In the genomic region with DNA sequence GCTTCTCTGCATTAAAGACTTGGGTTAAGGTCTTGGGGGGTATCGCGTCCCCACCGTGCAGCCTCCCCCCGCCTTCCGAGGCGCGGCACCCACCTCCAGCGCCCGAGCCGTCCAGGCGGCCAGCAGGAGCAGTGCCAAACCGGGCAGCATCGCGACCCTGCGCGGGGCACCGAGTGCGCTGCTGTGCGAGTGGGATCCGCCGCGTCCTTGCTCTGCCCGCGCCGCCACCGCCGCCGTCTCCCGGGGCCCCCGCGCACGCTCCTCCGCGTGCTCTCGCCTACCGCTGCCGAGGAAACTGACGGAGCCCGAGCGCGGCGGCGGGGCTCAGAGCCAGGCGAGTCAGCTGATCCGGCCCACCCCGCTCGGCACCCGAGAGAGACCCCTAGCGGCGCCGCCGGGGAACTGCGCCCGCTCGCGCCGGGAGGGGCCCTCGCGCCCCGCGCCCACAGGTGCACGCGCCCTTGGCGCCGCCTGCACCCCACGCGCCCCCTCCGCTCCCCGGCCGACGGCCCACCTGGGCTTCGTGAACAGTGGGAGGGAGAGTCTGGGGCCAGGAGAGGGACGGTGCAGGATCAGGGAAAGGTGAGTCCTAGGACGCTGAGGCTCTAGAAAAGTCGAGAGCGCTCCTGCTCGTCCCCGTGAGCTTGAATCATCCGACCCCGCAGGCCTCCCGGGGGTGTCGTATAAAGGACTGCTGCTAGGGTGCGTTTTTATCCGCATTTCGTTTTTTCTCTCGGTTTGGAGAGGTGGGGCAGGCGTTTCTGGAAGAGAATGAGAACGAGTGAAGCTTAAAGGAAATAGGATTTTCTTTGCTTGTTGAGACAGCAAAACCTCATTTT, we compare ENCODE assay signal across 8 cellular contexts. TPM values are rescaled to one million over a fixed set of nuclear protein-coding genes. Genes with fewer than 3 reads are reported as not detected.
A peak's percentile ranks its signal among the peaks of the same experiment; 100 is the strongest.
DNase-seq lines count a peak whose midpoint lies in the region; ATAC-seq and TF ChIP-seq lines count a peak whose summit lies in the region.

A gene (minus strand): TSS at position 300 of the 839 bp plus-strand sequence. CDS start 150 bp downstream, at position 150.

- H3K4me3 ChIP-seq in dorsolateral prefrontal cortex (peak within 1 kb of the TSS; percentile 62 to 98 (median 93)), lower leg skin (ENCODE audit: low read depth, poor library complexity, severe bottlenecking) (peak within 1 kb of the TSS; percentile 73)

- H3K36me3 Mint-ChIP-seq in activated CD4-positive, alpha-beta memory T cell treated with anti-CD3 and anti-CD28 coated beads for 36 hours = no peaks in the 10 kb centered on the region

- ATAC-seq in GM18873 (IDR thresholded peaks at IDR 0.05; ENCODE audit: low FRiP score, unreplicated experiment) (peak; percentile 69), HG03135 (IDR thresholded peaks at IDR 0.05; ENCODE audit: unreplicated experiment) (peak; percentile 78)

- H3K27me3 ChIP-seq in dorsolateral prefrontal cortex = no peaks in the 10 kb centered on the region

- H3K9me3 Mint-ChIP-seq in activated CD4-positive, alpha-beta memory T cell treated with anti-CD3 and anti-CD28 coated beads for 36 hours = no peaks in the 10 kb centered on the region

- DNase-seq in AG08395 (ENCODE audit: low spot score) = peak; percentile 95
- DNase-seq in NCI-H345 (lab: John Stamatoyannopoulos, UW) = peak; percentile 91
- peak; percentile 91 for DNase-seq in activated CD4-positive, alpha-beta memory T cell treated with anti-CD3 and anti-CD28 coated beads for 36 hours
- DNase-seq in dorsolateral prefrontal cortex = peak; percentile 67 to 90 (median 84)
- DNase-seq in lower leg skin (ENCODE audit: low spot score in 2 of 2) = peak; percentile 76 to 97
- DNase-seq in stimulated activated CD4-positive, alpha-beta T cell treated with anti-CD3 and anti-CD28 coated beads, Interleukin-4, amount 100 ng/mL, for 4 hours = peak; percentile 84 to 91

- H3K27ac ChIP-seq in dorsolateral prefrontal cortex = peak within 1 kb of the TSS; percentile 89 to 99 (median 97)

- H3K4me3 Mint-ChIP-seq in activated CD4-positive, alpha-beta memory T cell treated with anti-CD3 and anti-CD28 coated beads for 36 hours = peak within 1 kb of the TSS; percentile 88

- 1% methylated on average over 26 to 50 of the region's 88 CpGs for WGBS in lower leg skin, 2 donors

- peaks cover 15% of the 10 kb centered on the region for H3K4me1 Mint-ChIP-seq in activated CD4-positive, alpha-beta memory T cell treated with anti-CD3 and anti-CD28 coated beads for 36 hours (ENCODE audit: low read depth)

- peak within 1 kb of the TSS; percentile 44 for H3K27ac Mint-ChIP-seq in activated CD4-positive, alpha-beta memory T cell treated with anti-CD3 and anti-CD28 coated beads for 36 hours

- CTCF ChIA-PET in activated CD4-positive, alpha-beta memory T cell treated with anti-CD3 and anti-CD28 coated beads for 36 hours (lab: Charles Lee) = interaction anchor here (0.5 to 2.2 kb wide), 18 partner anchors 11 to 453 kb away, joined by 3 to 9 read pairs (median 3); no protein-coding TSS in a partner anchor

- TF ChIP-seq CTCF in dorsolateral prefrontal cortex (IDR thresholded peaks at IDR 0.05 in 54 of 56, conservative IDR thresholded peaks at IDR 0.05 in 2 of 56; ENCODE audit: low read depth in 1 of 56, partially characterized antibody in 56 of 56) = peak; percentile 59 to 100 (median 96)
- TF ChIP-seq CTCF in lower leg skin (IDR thresholded peaks at IDR 0.05) = no peak

- H3K27me3 Mint-ChIP-seq in activated CD4-positive, alpha-beta memory T cell treated with anti-CD3 and anti-CD28 coated beads for 36 hours = peaks cover 2% of the 10 kb centered on the region

- intact Hi-C loops in activated CD4-positive, alpha-beta memory T cell treated with anti-CD3 and anti-CD28 coated beads for 36 hours (cut with micrococcal nuclease) = loop anchor here (1.0 kb wide), 3 partner anchors 275 to 436 kb away; a partner anchor contains a TSS
- intact Hi-C loops in dorsolateral prefrontal cortex (cut with DNase I) = loop anchor here (2.0 to 10.0 kb wide), 8 partner anchors 54 to 547 kb away; a partner anchor contains a TSS
- intact Hi-C loops in lower leg skin (cut with DNase I; ENCODE audit: low total_unique reads) = loop anchor here (5.0 kb wide), 1 partner anchor 278 kb away; no protein-coding TSS in a partner anchor

- no peak for TF ChIP-seq POLR2A in lower leg skin (IDR thresholded peaks at IDR 0.05)

- POLR2A ChIA-PET in activated CD4-positive, alpha-beta memory T cell treated with anti-CD3 and anti-CD28 coated beads for 36 hours (lab: Charles Lee) = no interaction called here

RNA-seq across cellular contexts. Expression of the gene that starts here (rescaled TPM):
- total RNA-seq in activated CD4-positive, alpha-beta memory T cell treated with anti-CD3 and anti-CD28 coated beads for 36 hours = 10 to 100 TPM; 46.3 to 47.1 TPM
- total RNA-seq in dorsolateral prefrontal cortex (1,000 to 10,000 TPM in 97 of 120 experiments, 100 to 1,000 TPM in 23; 450 to 1,423 (median 1,116) TPM), lower leg skin (100 to 1,000 TPM; 240 to 403 (median 331) TPM)

Comparison
In these comparisons a context has a peak if more than half of its experiments do, and no peak if none do; other contexts are left out.
1. Peak in every context shown above with its lines: DNase-seq, ATAC-seq, H3K4me3 ChIP-seq and H3K27ac ChIP-seq.
2. RNA of the gene that starts here (total RNA-seq): 450 to 1,423 TPM in dorsolateral prefrontal cortex and 240 to 403 TPM in lower leg skin; 46.3 to 47.1 TPM in activated CD4-positive, alpha-beta memory T cell treated with anti-CD3 and anti-CD28 coated beads for 36 hours; every median in the first group is over 4 times any median in the second.
3. CTCF ChIP-seq: peak in dorsolateral prefrontal cortex (56 of 56); none in lower leg skin (0 of 3).